Comparison of ENCODE assay signal across 9 cellular contexts in genomic region chr12:54215990-54216579, GRCh38. TPM values are rescaled to one million over a fixed set of nuclear protein-coding genes. Genes with fewer than 3 reads are reported as not detected.
DNase-seq lines count a peak whose midpoint lies in the region; ATAC-seq and TF ChIP-seq lines count a peak whose summit lies in the region.
"Had no signal": no experiment of that assay in that cellular context is flagged by ENCODE, and none has a peak within 500 bp of the region (broad histone marks: within the 10 kb centered on the region; RNA-seq: fewer than 3 reads in every experiment).

No MANE protein-coding gene starts in this region.

- H3K27me3 ChIP-seq in right cardiac atrium (ENCODE audit: control insufficient read depth, insufficient read depth) (no peaks in the 10 kb centered on the region), brain microvascular endothelial cell (replicated peaks) (no peaks in the 10 kb centered on the region)

- no peaks in the 10 kb centered on the region for H3K36me3 ChIP-seq in brain microvascular endothelial cell (replicated peaks)

- CTCF ChIA-PET in activated CD4-positive, alpha-beta memory T cell treated with anti-CD3 and anti-CD28 coated beads for 36 hours (lab: Charles Lee) = interaction anchor here (0.7 to 4.8 kb wide), 38 partner anchors 7 to 539 kb away, joined by 3 to 57 read pairs (median 4); partner anchors contain the start of genes COPZ1, HOXC10, HOXC8 and SMUG1

- DNase-seq in stimulated activated CD4-positive, alpha-beta T cell treated with anti-CD3 and anti-CD28 coated beads, Interleukin-15, amount 100 ng/mL, for 24 hours = peak; percentile 68
- no peak for DNase-seq in stimulated activated CD4-positive, alpha-beta T cell treated with anti-CD3 and anti-CD28 coated beads, Interleukin-12 subunit alpha, Interleukin-12 subunit beta, amount 100 ng/mL, for 4 hours
- peak; percentile 73 for DNase-seq in activated CD4-positive, alpha-beta memory T cell treated with anti-CD3 and anti-CD28 coated beads for 36 hours
- DNase-seq in right cardiac atrium = peak; percentile 32 to 73 (median 69)
- no peak for DNase-seq in brain microvascular endothelial cell
- no peak for DNase-seq in cerebellar nuclear complex (lab: John Stamatoyannopoulos, UW)
- DNase-seq in NCI-H2107 treated with DMSO at 0.1 percent for 48 hours (lab: John Stamatoyannopoulos, UW; ENCODE audit: unreplicated experiment) = no peak
- no peak for DNase-seq in pons (ENCODE audit: low spot score)

- in situ Hi-C loops in brain microvascular endothelial cell (cut with HindIII; ENCODE audit: low pct_ligation_motif_present, low sequenced_read_pairs) = loop anchor here (25.0 kb wide), 1 partner anchor 204 kb away; the partner anchor contains the start of genes HOXC8 and HOXC9

- H3K36me3 Mint-ChIP-seq in activated CD4-positive, alpha-beta memory T cell treated with anti-CD3 and anti-CD28 coated beads for 36 hours = no peaks in the 10 kb centered on the region

- peak in 1 of 2 donors; percentile 0 for ATAC-seq in right cardiac atrium

- no peaks in the 10 kb centered on the region for H3K9me3 ChIP-seq in right cardiac atrium (ENCODE audit: control insufficient read depth, low read length)

- peak overlapping the region; percentile 75 for H3K4me3 Mint-ChIP-seq in activated CD4-positive, alpha-beta memory T cell treated with anti-CD3 and anti-CD28 coated beads for 36 hours

- H3K4me3 ChIP-seq in right cardiac atrium (ENCODE audit: low read length) (no peak overlapping the region), brain microvascular endothelial cell (ENCODE audit: low read depth, low read length) (no peak overlapping the region)

- H3K27me3 Mint-ChIP-seq in activated CD4-positive, alpha-beta memory T cell treated with anti-CD3 and anti-CD28 coated beads for 36 hours = no peaks in the 10 kb centered on the region

- H3K4me1 ChIP-seq in right cardiac atrium (ENCODE audit: control insufficient read depth, insufficient read depth, low read length) = peaks cover 5% of the 10 kb centered on the region

- intact Hi-C loops in activated CD4-positive, alpha-beta memory T cell treated with anti-CD3 and anti-CD28 coated beads for 36 hours (cut with micrococcal nuclease) = loop anchor here (1.0 to 2.0 kb wide), 2 partner anchors 63 to 143 kb away; no protein-coding TSS in a partner anchor
- intact Hi-C loops in right cardiac atrium (cut with DNase I) = loop anchor here in 3 of 4 donors (5.0 to 10.0 kb wide), 3 partner anchors 146 to 151 kb away; partner anchors contain the start of gene GPR84 (in 2 of the 3)

- no peaks in the 10 kb centered on the region for H3K9me3 Mint-ChIP-seq in activated CD4-positive, alpha-beta memory T cell treated with anti-CD3 and anti-CD28 coated beads for 36 hours

- peak overlapping the region; percentile 14 for H3K27ac Mint-ChIP-seq in activated CD4-positive, alpha-beta memory T cell treated with anti-CD3 and anti-CD28 coated beads for 36 hours

- 10% methylated on average over 25 of the region's 25 CpGs for WGBS in right cardiac atrium

- peaks cover 20% of the 10 kb centered on the region for H3K4me1 Mint-ChIP-seq in activated CD4-positive, alpha-beta memory T cell treated with anti-CD3 and anti-CD28 coated beads for 36 hours (ENCODE audit: low read depth)

- H3K27ac ChIP-seq in right cardiac atrium (ENCODE audit: low read length) (no peak overlapping the region), brain microvascular endothelial cell (no peak overlapping the region)
- H3K27ac ChIP-seq: HL-60 had no signal

- TF ChIP-seq CTCF in brain microvascular endothelial cell (IDR thresholded peaks at IDR 0.05; ENCODE audit: low read depth, low read length, missing control alignments) = no peak

- POLR2A ChIA-PET in activated CD4-positive, alpha-beta memory T cell treated with anti-CD3 and anti-CD28 coated beads for 36 hours (lab: Charles Lee) = interaction anchor here (1.4 kb wide), 1 partner anchor 143 kb away, joined by 4 read pairs; no protein-coding TSS in a partner anchor

RNA-seq across cellular contexts. Expression of gene SMUG1, which starts 27.3 kb away (rescaled TPM):
- total RNA-seq in activated CD4-positive, alpha-beta memory T cell treated with anti-CD3 and anti-CD28 coated beads for 36 hours = 10 to 100 TPM; 25.3 to 26.4 TPM
- total RNA-seq in right cardiac atrium = 10 to 100 TPM; 16.8 to 20.7 (median 18.6) TPM
- 26.3 TPM for polyA plus RNA-seq in right cardiac atrium

Comparison
In these comparisons a context has a peak if more than half of its experiments do, and no peak if none do; other contexts are left out.
1. DNase-seq: peak in stimulated activated CD4-positive, alpha-beta T cell treated with anti-CD3 and anti-CD28 coated beads, Interleukin-15, amount 100 ng/mL, for 24 hours (single experiment), activated CD4-positive, alpha-beta memory T cell treated with anti-CD3 and anti-CD28 coated beads for 36 hours (single experiment) and right cardiac atrium (3 of 3); none in stimulated activated CD4-positive, alpha-beta T cell treated with anti-CD3 and anti-CD28 coated beads, Interleukin-12 subunit alpha, Interleukin-12 subunit beta, amount 100 ng/mL, for 4 hours (single experiment), brain microvascular endothelial cell (single experiment), cerebellar nuclear complex (0 of 2), NCI-H2107 treated with DMSO at 0.1 percent for 48 hours (single experiment) and pons (single experiment).